In genomic region chr5:149282966-149283332, GRCh38 we compare ENCODE assay signal across 18 cellular contexts. TPM values are rescaled to one million over a fixed set of nuclear protein-coding genes. Genes with fewer than 3 reads are reported as not detected.
DNase-seq lines count a peak whose midpoint lies in the region; ATAC-seq and TF ChIP-seq lines count a peak whose summit lies in the region.
"Had no signal": no experiment of that assay in that cellular context is flagged by ENCODE, and none has a peak within 500 bp of the region (broad histone marks: within the 10 kb centered on the region; RNA-seq: fewer than 3 reads in every experiment).

No MANE protein-coding gene starts in this region.

- no peak overlapping the region for H3K4me3 Mint-ChIP-seq in HFFc6
- H3K4me3 Mint-ChIP-seq: CD4-positive, CD25-positive, alpha-beta regulatory T cell had no signal

- no peak for TF ChIP-seq EP300 in upper lobe of left lung (IDR thresholded peaks at IDR 0.05)

- peaks cover 40 to 70% (median 62%) of the 10 kb centered on the region in 10 experiments for H3K4me1 ChIP-seq in BLaER1 treated with 17β-estradiol and CSF1 and Interleukin-3, amounts not matched to agents 10 nM and 100 nM
- H3K4me1 ChIP-seq in psoas muscle: peaks cover 66% of the 10 kb centered on the region
- H3K4me1 ChIP-seq in upper lobe of left lung: peaks cover 22 to 34% (median 25%) of the 10 kb centered on the region in 4 donors
- H3K4me1 ChIP-seq: HAP-1 had no signal

- H3K36me3 Mint-ChIP-seq in HFFc6 (ENCODE audit: low read depth): no peaks in the 10 kb centered on the region; the same call in 1 of the 2 replicates
- H3K36me3 Mint-ChIP-seq: CD4-positive, CD25-positive, alpha-beta regulatory T cell had no signal

- H3K27ac Mint-ChIP-seq in HFFc6: no peak overlapping the region

- TF ChIP-seq CTCF in VCaP (conservative IDR thresholded peaks at IDR 0.05) (no peak), psoas muscle (IDR thresholded peaks at IDR 0.05) (no peak), HFFc6 (IDR thresholded peaks at IDR 0.05) (no peak), upper lobe of left lung (IDR thresholded peaks at IDR 0.05) (no peak)

- H3K9ac ChIP-seq in BLaER1 treated with 17β-estradiol and CSF1 and Interleukin-3, amounts not matched to agents 10 nM and 100 nM: no peak overlapping the region

- no peaks in the 10 kb centered on the region; the same call in none of the 2 replicates for H3K27me3 Mint-ChIP-seq in HFFc6 (ENCODE audit: insufficient read depth)

- peaks cover 21% of the 10 kb centered on the region for H3K4me1 Mint-ChIP-seq in HFFc6 (ENCODE audit: low read depth)
- H3K4me1 Mint-ChIP-seq: CD4-positive, CD25-positive, alpha-beta regulatory T cell had no signal

- H3K9me3 ChIP-seq in BLaER1 treated with 17β-estradiol and CSF1 and Interleukin-3, amounts not matched to agents 10 nM and 100 nM (replicated peaks in 1 of 11): no peaks in the 10 kb centered on the region
- H3K9me3 ChIP-seq in psoas muscle (no peaks in the 10 kb centered on the region), upper lobe of left lung (no peaks in the 10 kb centered on the region)
- H3K9me3 ChIP-seq: Caco-2, HAP-1 had no signal

- H3K27me3 ChIP-seq in BLaER1 treated with 17β-estradiol and CSF1 and Interleukin-3, amounts not matched to agents 10 nM and 100 nM: no peaks in the 10 kb centered on the region
- H3K27me3 ChIP-seq in psoas muscle (ENCODE audit: insufficient read depth in 3 of 3, low read length in 2 of 3): no peaks in the 10 kb centered on the region
- no peaks in the 10 kb centered on the region for H3K27me3 ChIP-seq in upper lobe of left lung

- H3K4me3 ChIP-seq in BLaER1 treated with 17β-estradiol and CSF1 and Interleukin-3, amounts not matched to agents 10 nM and 100 nM: no peak overlapping the region
- H3K4me3 ChIP-seq in psoas muscle: peak overlapping the region; percentile 47
- H3K4me3 ChIP-seq in upper lobe of left lung: no peak overlapping the region
- H3K4me3 ChIP-seq: GM12878, HAP-1 had no signal

- H4K20me1 ChIP-seq in BLaER1 treated with 17β-estradiol and CSF1 and Interleukin-3, amounts not matched to agents 10 nM and 100 nM: no peaks in the 10 kb centered on the region

- no peaks in the 10 kb centered on the region for H3K36me3 ChIP-seq in BLaER1 treated with 17β-estradiol and CSF1 and Interleukin-3, amounts not matched to agents 10 nM and 100 nM
- H3K36me3 ChIP-seq in psoas muscle (ENCODE audit: insufficient read depth in 1 of 2, low read depth in 1 of 2): no peaks in the 10 kb centered on the region
- no peaks in the 10 kb centered on the region for H3K36me3 ChIP-seq in upper lobe of left lung
- H3K36me3 ChIP-seq: HAP-1 had no signal

- no peaks in the 10 kb centered on the region for H3K9me3 Mint-ChIP-seq in HFFc6

- H3K4me2 ChIP-seq in BLaER1 treated with 17β-estradiol and CSF1 and Interleukin-3, amounts not matched to agents 10 nM and 100 nM: peak overlapping the region; percentile 5 to 97 (median 83); a peak in 17 of 22 replicates

- intact Hi-C loops in psoas muscle (cut with DNase I): no loop called here

- ATAC-seq in psoas muscle (no peak), upper lobe of left lung (ENCODE audit: low FRiP score in 2 of 2) (no peak)
- ATAC-seq: GM12878, Panc1 had no signal

- peak overlapping the region in 5 of 11 experiments; percentile 11 to 87 (median 50); a peak in 7 of 22 replicates for H3K27ac ChIP-seq in BLaER1 treated with 17β-estradiol and CSF1 and Interleukin-3, amounts not matched to agents 10 nM and 100 nM
- H3K27ac ChIP-seq in VCaP: peak overlapping the region; percentile 52; the same call in 1 of the 2 replicates
- H3K27ac ChIP-seq in psoas muscle: peak overlapping the region; percentile 66
- H3K27ac ChIP-seq in upper lobe of left lung: peak overlapping the region in 2 of 4 donors; percentile 8 to 75

- no peak for TF ChIP-seq POLR2A in upper lobe of left lung (IDR thresholded peaks at IDR 0.05)

- WGBS in psoas muscle, 3 donors: 60 to 61% (median 60%) methylated on average over 5 of the region's 5 CpGs
- 88 to 89% methylated on average over 5 of the region's 5 CpGs for WGBS in upper lobe of left lung, 2 donors

- DNase-seq in DMS53 treated with DMSO at 0.1 percent for 48 hours (lab: John Stamatoyannopoulos, UW; ENCODE audit: unreplicated experiment): peak; percentile 4
- DNase-seq in psoas muscle: no peak
- no peak for DNase-seq in HFFc6
- no peak for DNase-seq in COLO668 (lab: John Stamatoyannopoulos, UW; ENCODE audit: unreplicated experiment)
- DNase-seq in upper lobe of left lung: no peak
- DNase-seq: AML-193; Caco-2; CD4-positive, CD25-positive, alpha-beta regulatory T cell; GF-D8; KBM-7; NCI-H1105; NCI-H2081 treated with DMSO at 0.1 percent for 48 hours; NCI-H2227 treated with DMSO at 0.1 percent for 48 hours had no signal

RNA-seq across cellular contexts. Expression of gene AFAP1L1, which starts 11.3 kb away (rescaled TPM):
- total RNA-seq in psoas muscle (10 to 100 TPM; 21.0 to 38.6 (median 26.4) TPM), upper lobe of left lung (10 to 100 TPM; 15.1 to 40.8 (median 26.5) TPM)
- 10 to 100 TPM; 10.8 to 39.9 (median 15.0) TPM for polyA plus RNA-seq in psoas muscle
- total RNA-seq in HFFc6 (2021; fragmentation: NEBNext Ultra II Directional; extraction: Animal tissue kit (Norgen Biotek cat#: 25700)): 1 to 10 TPM; 3.2 to 7.5 (median 5.4) TPM
- total RNA-seq: CD4-positive, CD25-positive, alpha-beta regulatory T cell; GM12878 had no signal
